ENCODE assay signal across 20 cellular contexts in the genomic region with DNA sequence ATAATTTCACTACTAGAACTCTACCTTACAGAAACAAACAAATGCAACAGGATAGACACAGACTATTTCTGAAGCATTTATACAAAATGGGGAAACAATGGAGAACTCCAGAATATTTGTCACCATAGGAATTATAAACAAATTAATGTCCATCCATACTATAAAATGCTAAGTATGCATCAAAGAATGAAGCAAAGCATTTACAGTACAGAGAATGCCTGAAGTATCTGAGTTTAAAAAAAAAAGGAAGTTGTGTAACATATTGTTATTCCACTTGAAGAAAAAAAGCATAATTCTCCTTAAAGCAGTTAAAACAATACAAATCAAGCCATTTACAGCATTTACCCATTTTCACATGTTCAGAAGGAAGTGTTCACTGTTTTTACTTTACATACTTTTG.
"Had no signal": no experiment of that assay in that cellular context is flagged by ENCODE, and none has a peak within 500 bp of the region (broad histone marks: within the 10 kb centered on the region; RNA-seq: fewer than 3 reads in every experiment).

No MANE protein-coding gene starts in this region.

- ATAC-seq: activated CD4-positive, alpha-beta T cell treated with anti-CD3 and anti-CD28 coated beads for 36 hours; activated CD8-positive, alpha-beta memory T cell treated with anti-CD3 and anti-CD28 coated beads, Interleukin-2, amount 10 ng/mL, durations not matched to agents 7 days and 5 days; activated naive CD8-positive, alpha-beta T cell treated with anti-CD3 and anti-CD28 coated beads, Interleukin-2, amount 50 U/mL, for 24 hours; left lung; mucosa of descending colon; naive thymus-derived CD4-positive, alpha-beta T cell; pancreas; sciatic nerve; stimulated activated memory B cell treated with anti-CD40 and anti-IgM and Interleukin-4, amounts not matched to agents 10 μg/mL and 1 μg/mL and 100 μg/mL, for 72 hours had no signal

- H3K27me3 Mint-ChIP-seq: activated CD4-positive, alpha-beta memory T cell treated with anti-CD3 and anti-CD28 coated beads for 36 hours; activated CD4-positive, alpha-beta T cell treated with anti-CD3 and anti-CD28 coated beads for 36 hours; activated CD8-positive, alpha-beta memory T cell treated with anti-CD3 and anti-CD28 coated beads, Interleukin-2, amount 10 ng/mL, durations not matched to agents 7 days and 5 days; activated naive CD8-positive, alpha-beta T cell treated with anti-CD3 and anti-CD28 coated beads, Interleukin-2, amount 50 U/mL, for 24 hours; naive thymus-derived CD4-positive, alpha-beta T cell; stimulated activated memory B cell treated with anti-CD40 and anti-IgM and Interleukin-4, amounts not matched to agents 10 μg/mL and 1 μg/mL and 100 μg/mL, for 72 hours had no signal

- DNase-seq: activated CD4-positive, alpha-beta memory T cell treated with anti-CD3 and anti-CD28 coated beads for 36 hours; activated CD4-positive, alpha-beta T cell treated with anti-CD3 and anti-CD28 coated beads for 36 hours; activated CD8-positive, alpha-beta memory T cell treated with anti-CD3 and anti-CD28 coated beads, Interleukin-2, amount 10 ng/mL, durations not matched to agents 7 days and 5 days; activated naive CD4-positive, alpha-beta T cell treated with anti-CD3 and anti-CD28 coated beads for 36 hours; activated naive CD8-positive, alpha-beta T cell treated with anti-CD3 and anti-CD28 coated beads, Interleukin-2, amount 50 U/mL, for 24 hours; activated T-cell treated with anti-CD3 and anti-CD28 coated beads, Interleukin-2, amount 50 U/mL, for 1 hour; kidney; left lung; mucosa of descending colon; naive thymus-derived CD4-positive, alpha-beta T cell; pancreas; stimulated activated CD4-positive, alpha-beta T cell treated with anti-CD3 and anti-CD28 coated beads, Interleukin-12 subunit alpha, Interleukin-12 subunit beta, amount 100 ng/mL, for 4 hours; stimulated activated CD4-positive, alpha-beta T cell treated with anti-CD3 and anti-CD28 coated beads, Interleukin-2, amount 100 ng/mL, for 24 hours; tibial artery; uterus; WERI-Rb-1 had no signal

- H3K4me3 Mint-ChIP-seq: activated CD4-positive, alpha-beta memory T cell treated with anti-CD3 and anti-CD28 coated beads for 36 hours; activated CD4-positive, alpha-beta T cell treated with anti-CD3 and anti-CD28 coated beads for 36 hours; activated CD8-positive, alpha-beta memory T cell treated with anti-CD3 and anti-CD28 coated beads, Interleukin-2, amount 10 ng/mL, durations not matched to agents 7 days and 5 days; activated naive CD4-positive, alpha-beta T cell treated with anti-CD3 and anti-CD28 coated beads for 36 hours; activated naive CD8-positive, alpha-beta T cell treated with anti-CD3 and anti-CD28 coated beads, Interleukin-2, amount 50 U/mL, for 24 hours; naive thymus-derived CD4-positive, alpha-beta T cell; stimulated activated memory B cell treated with anti-CD40 and anti-IgM and Interleukin-4, amounts not matched to agents 10 μg/mL and 1 μg/mL and 100 μg/mL, for 72 hours had no signal

- H3K9me3 Mint-ChIP-seq: activated CD4-positive, alpha-beta memory T cell treated with anti-CD3 and anti-CD28 coated beads for 36 hours; activated naive CD4-positive, alpha-beta T cell treated with anti-CD3 and anti-CD28 coated beads for 36 hours; activated naive CD8-positive, alpha-beta T cell treated with anti-CD3 and anti-CD28 coated beads, Interleukin-2, amount 50 U/mL, for 24 hours; activated T-helper 2 cell treated with anti-CD3 and anti-CD28 coated beads, Interferon-gamma antibody, Interleukin-2, Interleukin-4, amounts not matched to agents 10 μg/mL and 5 μg/mL and 100 μg/mL, durations not matched to agents 14 hours and 24 hours and 36 hours; naive thymus-derived CD4-positive, alpha-beta T cell; stimulated activated memory B cell treated with anti-CD40 and anti-IgM and Interleukin-4, amounts not matched to agents 10 μg/mL and 1 μg/mL and 100 μg/mL, for 72 hours had no signal

- H3K4me1 Mint-ChIP-seq: activated CD4-positive, alpha-beta T cell treated with anti-CD3 and anti-CD28 coated beads for 36 hours; activated naive CD8-positive, alpha-beta T cell treated with anti-CD3 and anti-CD28 coated beads, Interleukin-2, amount 50 U/mL, for 24 hours; naive thymus-derived CD4-positive, alpha-beta T cell; stimulated activated memory B cell treated with anti-CD40 and anti-IgM and Interleukin-4, amounts not matched to agents 10 μg/mL and 1 μg/mL and 100 μg/mL, for 72 hours had no signal

- H3K27ac ChIP-seq: hepatocyte, left lung, pancreas, tibial artery, uterus, WERI-Rb-1 had no signal

- H3K27ac Mint-ChIP-seq: activated CD4-positive, alpha-beta memory T cell treated with anti-CD3 and anti-CD28 coated beads for 36 hours; activated CD4-positive, alpha-beta T cell treated with anti-CD3 and anti-CD28 coated beads for 36 hours; activated CD8-positive, alpha-beta memory T cell treated with anti-CD3 and anti-CD28 coated beads, Interleukin-2, amount 10 ng/mL, durations not matched to agents 7 days and 5 days; activated naive CD4-positive, alpha-beta T cell treated with anti-CD3 and anti-CD28 coated beads for 36 hours; activated naive CD8-positive, alpha-beta T cell treated with anti-CD3 and anti-CD28 coated beads, Interleukin-2, amount 50 U/mL, for 24 hours; activated T-helper 2 cell treated with anti-CD3 and anti-CD28 coated beads, Interferon-gamma antibody, Interleukin-2, Interleukin-4, amounts not matched to agents 10 μg/mL and 5 μg/mL and 100 μg/mL, durations not matched to agents 14 hours and 24 hours and 36 hours; naive thymus-derived CD4-positive, alpha-beta T cell; stimulated activated memory B cell treated with anti-CD40 and anti-IgM and Interleukin-4, amounts not matched to agents 10 μg/mL and 1 μg/mL and 100 μg/mL, for 72 hours had no signal

- H3K79me2 ChIP-seq: hepatocyte had no signal

- H2AFZ ChIP-seq: hepatocyte had no signal

- H3K4me2 ChIP-seq: hepatocyte had no signal

- H3K4me1 ChIP-seq: left lung, pancreas had no signal

- H3K9me3 ChIP-seq: left lung, mucosa of descending colon, pancreas, tibial artery, uterus had no signal

- H3K36me3 ChIP-seq: uterus had no signal

- H3K4me3 ChIP-seq: hepatocyte, left lung, mucosa of descending colon, pancreas, tibial artery, uterus had no signal
